1 cellular context compared by ENCODE assay signal in genomic region chr1:21439721-21440629, GRCh38.
TF ChIP-seq lines count a peak whose summit lies in the region.

TSS of gene NBPF3 (plus strand) at chr1:21440137. CDS start at chr1:21445087, 4,950 bp downstream.

TF ChIP-seq in HepG2, 621 proteins besides CTCF, POLR2A, EP300 and RAD21 (continued from another document and continues in another):
- TF ChIP-seq MYPOP (CRISPR knock-in tag; IDR thresholded peaks at IDR 0.05) (peak; percentile 78), IKZF4 (CRISPR knock-in tag; IDR thresholded peaks at IDR 0.05; ENCODE audit: borderline replicate concordance, low read depth, not compliant biosample characterization) (no peak), POGZ (CRISPR knock-in tag; IDR thresholded peaks at IDR 0.05) (no peak; the same call in 1 of the 2 replicates), ZFAT (CRISPR knock-in tag; conservative IDR thresholded peaks at IDR 0.05) (no peak), ZGPAT (CRISPR knock-in tag; IDR thresholded peaks at IDR 0.05) (peak; percentile 47; the same call in 1 of the 2 replicates), SRSF9 (IDR thresholded peaks at IDR 0.05; ENCODE audit: borderline replicate concordance, insufficient read depth, low read depth, low read length, poor library complexity, severe bottlenecking) (no peak), ZNF891 (CRISPR knock-in tag; IDR thresholded peaks at IDR 0.05) (peak; percentile 64; the same call in 1 of the 2 replicates), PHF8 (CRISPR knock-in tag; IDR thresholded peaks at IDR 0.05) (peak; percentile 66; the same call in 1 of the 2 replicates), KAT8 (CRISPR knock-in tag; IDR thresholded peaks at IDR 0.05) (peak; percentile 39; the same call in 1 of the 2 replicates), ZSCAN5A (CRISPR knock-in tag; IDR thresholded peaks at IDR 0.05; ENCODE audit: borderline replicate concordance) (0 out of 2 replicates have a peak, but pooled peaks have one; percentile 51), ZNF556 (CRISPR knock-in tag; IDR thresholded peaks at IDR 0.05; ENCODE audit: borderline replicate concordance) (0 out of 2 replicates have a peak, but pooled peaks have one; percentile 34), ZFP82 (CRISPR knock-in tag; IDR thresholded peaks at IDR 0.05; ENCODE audit: borderline replicate concordance) (no peak), CERS6 (CRISPR knock-in tag; IDR thresholded peaks at IDR 0.05) (0 out of 2 replicates have a peak, but pooled peaks have one; percentile 9), ZNF547 (CRISPR knock-in tag; IDR thresholded peaks at IDR 0.05) (0 out of 2 replicates have a peak, but pooled peaks have one; percentile 63), ZSCAN30 (CRISPR knock-in tag; IDR thresholded peaks at IDR 0.05) (no peak), RCOR2 (CRISPR knock-in tag; IDR thresholded peaks at IDR 0.05) (no peak), MEIS1 (CRISPR knock-in tag; IDR thresholded peaks at IDR 0.05; ENCODE audit: borderline replicate concordance) (0 out of 2 replicates have a peak, but pooled peaks have one; percentile 23), MTA1 (CRISPR knock-in tag; IDR thresholded peaks at IDR 0.05; ENCODE audit: borderline replicate concordance) (peak; percentile 27; the same call in 1 of the 2 replicates), HMGXB4 (CRISPR knock-in tag; IDR thresholded peaks at IDR 0.05; ENCODE audit: borderline replicate concordance in 1 of 2, low read depth in 1 of 2) (peak; percentile 21 to 69; a peak in 3 of 4 replicates), ETS1 (CRISPR knock-in tag; IDR thresholded peaks at IDR 0.05) (no peak), BRF2 (CRISPR knock-in tag; IDR thresholded peaks at IDR 0.05) (0 out of 2 replicates have a peak, but pooled peaks have one; percentile 37), ATF7 (IDR thresholded peaks at IDR 0.05) (no peak), ATF7 (CRISPR knock-in tag; IDR thresholded peaks at IDR 0.05) (no peak), ZNF619 (CRISPR knock-in tag; IDR thresholded peaks at IDR 0.05) (0 out of 2 replicates have a peak, but pooled peaks have one; percentile 45), FLYWCH1 (CRISPR knock-in tag; IDR thresholded peaks at IDR 0.05) (no peak), HOMEZ (CRISPR knock-in tag; IDR thresholded peaks at IDR 0.05; ENCODE audit: low read depth) (no peak), SIX4 (CRISPR knock-in tag; IDR thresholded peaks at IDR 0.05) (no peak), ZNF10 (CRISPR knock-in tag; IDR thresholded peaks at IDR 0.05; ENCODE audit: borderline replicate concordance, low read depth) (no peak), KLF16 (CRISPR knock-in tag; IDR thresholded peaks at IDR 0.05) (no peak), ZFP91 (CRISPR knock-in tag; IDR thresholded peaks at IDR 0.05; ENCODE audit: borderline replicate concordance) (peak; percentile 98), KLF12 (CRISPR knock-in tag; IDR thresholded peaks at IDR 0.05; ENCODE audit: borderline replicate concordance) (peak; percentile 66; the same call in 1 of the 2 replicates), MLXIP (CRISPR knock-in tag; IDR thresholded peaks at IDR 0.05; ENCODE audit: borderline replicate concordance) (no peak), YY1 (IDR thresholded peaks at IDR 0.05; ENCODE audit: insufficient read depth, insufficient replicate concordance, low read depth, low read length) (peak; percentile 22), THAP8 (CRISPR knock-in tag; IDR thresholded peaks at IDR 0.05; ENCODE audit: borderline replicate concordance) (no peak), ZNF772 (CRISPR knock-in tag; IDR thresholded peaks at IDR 0.05) (peak; percentile 68), FOXO1 (CRISPR knock-in tag; IDR thresholded peaks at IDR 0.05) (no peak), BCL3 (CRISPR knock-in tag; IDR thresholded peaks at IDR 0.05) (peak; percentile 40; the same call in 1 of the 2 replicates), ZNF354B (CRISPR knock-in tag; IDR thresholded peaks at IDR 0.05) (no peak), ZNF274 (CRISPR knock-in tag; IDR thresholded peaks at IDR 0.05) (0 out of 2 replicates have a peak, but pooled peaks have one; percentile 44), BRCA1 (CRISPR knock-in tag; IDR thresholded peaks at IDR 0.05) (0 out of 2 replicates have a peak, but pooled peaks have one; percentile 24), ZIK1 (CRISPR knock-in tag; IDR thresholded peaks at IDR 0.05; ENCODE audit: borderline replicate concordance, low read depth) (0 out of 2 replicates have a peak, but pooled peaks have one; percentile 27)
